Comparison of ENCODE assay signal across 17 cellular contexts in the genomic region with DNA sequence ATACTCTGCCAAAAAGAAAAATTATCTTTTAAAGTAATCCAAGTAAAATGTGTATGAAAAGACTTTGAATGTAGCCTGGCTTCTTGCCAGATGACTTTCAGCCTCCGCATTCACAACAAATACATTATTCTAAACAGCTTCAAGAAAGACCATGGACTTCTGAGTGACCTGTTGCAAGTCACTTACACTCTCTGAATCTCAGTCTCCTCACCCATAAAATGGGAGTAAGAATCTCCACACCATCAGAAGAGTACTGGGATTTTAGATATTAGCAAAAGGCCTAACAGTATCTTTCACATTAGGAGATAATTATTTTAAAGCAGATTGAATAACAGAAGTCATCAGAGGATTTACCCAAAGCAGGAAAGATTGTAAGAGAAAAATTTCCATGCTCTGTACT. TPM values are rescaled to one million over a fixed set of nuclear protein-coding genes. Genes with fewer than 3 reads are reported as not detected.
DNase-seq lines count a peak whose midpoint lies in the region; ATAC-seq and TF ChIP-seq lines count a peak whose summit lies in the region.
"Had no signal": no experiment of that assay in that cellular context is flagged by ENCODE, and none has a peak within 500 bp of the region (broad histone marks: within the 10 kb centered on the region; RNA-seq: fewer than 3 reads in every experiment).

No MANE protein-coding gene starts in this region.

- H3K36me3 ChIP-seq in GM23338 (ENCODE audit: insufficient read depth) (no peaks in the 10 kb centered on the region), mesendoderm (ENCODE audit: control insufficient read depth, insufficient read depth, low read length) (no peaks in the 10 kb centered on the region), parathyroid adenoma (ENCODE audit: control insufficient read depth, insufficient read depth, low read length) (no peaks in the 10 kb centered on the region)

- no peak for ATAC-seq in GM23338
- ATAC-seq in WTC11: no peak
- no peak for ATAC-seq in GM21526 (IDR thresholded peaks at IDR 0.05; ENCODE audit: low FRiP score, unreplicated experiment)

- H2BK15ac ChIP-seq in mesendoderm (replicated peaks; ENCODE audit: low read depth): no peak overlapping the region

- H3K27me3 ChIP-seq in GM23338 (ENCODE audit: insufficient read depth): no peaks in the 10 kb centered on the region
- H3K27me3 ChIP-seq in mesendoderm (ENCODE audit: insufficient read depth, low read length, poor library complexity): no peaks in the 10 kb centered on the region
- no peaks in the 10 kb centered on the region for H3K27me3 ChIP-seq in parathyroid adenoma (ENCODE audit: control insufficient read depth, insufficient read depth, low read length)

- H3K79me1 ChIP-seq in mesendoderm (ENCODE audit: low read length): no peaks in the 10 kb centered on the region

- no peak overlapping the region for H3K27ac ChIP-seq in GM23338 (ENCODE audit: low read depth)
- H3K27ac ChIP-seq in mesendoderm (ENCODE audit: low read depth, low read length): no peak overlapping the region
- H3K27ac ChIP-seq in parathyroid adenoma: peak overlapping the region; percentile 87
- H3K27ac ChIP-seq: RWPE1 had no signal

- no peak overlapping the region for H3K56ac ChIP-seq in mesendoderm (ENCODE audit: low read length)

- H4K8ac ChIP-seq in mesendoderm (ENCODE audit: low read depth, low read length): no peak overlapping the region

- peaks cover 13% of the 10 kb centered on the region for H3K4me1 ChIP-seq in GM23338 (ENCODE audit: insufficient read depth)
- peaks cover 5% of the 10 kb centered on the region for H3K4me1 ChIP-seq in mesendoderm (ENCODE audit: control insufficient read depth, low read depth, low read length)
- H3K4me1 ChIP-seq in parathyroid adenoma: peaks cover 6% of the 10 kb centered on the region

- H3K36me3 Mint-ChIP-seq in GM23338 (ENCODE audit: low read depth) (no peaks in the 10 kb centered on the region; the same call in 2 of the 3 replicates), WTC11 (no peaks in the 10 kb centered on the region)
- H3K36me3 Mint-ChIP-seq: IgD-negative memory B cell had no signal

- H4K20me1 ChIP-seq in GM23338 (replicated peaks; ENCODE audit: insufficient read depth): no peaks in the 10 kb centered on the region

- no peak overlapping the region for H2BK5ac ChIP-seq in mesendoderm (ENCODE audit: low read length)

- peak overlapping the region; percentile 85 for H3K4me3 Mint-ChIP-seq in GM23338
- H3K4me3 Mint-ChIP-seq in WTC11: peak overlapping the region; percentile 92; the same call in 1 of the 2 replicates

- POLR2A ChIA-PET in WTC11 (lab: Charles Lee): no interaction called here

- no peak overlapping the region for H2AFZ ChIP-seq in GM23338
- no peak overlapping the region for H2AFZ ChIP-seq in parathyroid adenoma

- H3K27ac Mint-ChIP-seq in GM23338 (no peak overlapping the region), WTC11 (no peak overlapping the region)
- H3K27ac Mint-ChIP-seq: CD14-positive monocyte, H9, IgD-negative memory B cell had no signal

- H3K9ac ChIP-seq in mesendoderm (ENCODE audit: low read length) (peak overlapping the region; percentile 63), parathyroid adenoma (no peak overlapping the region)

- no peak overlapping the region for H3K4ac ChIP-seq in mesendoderm (ENCODE audit: low read depth, low read length)

- H3K79me2 ChIP-seq in GM23338 (replicated peaks; ENCODE audit: insufficient read depth) (no peaks in the 10 kb centered on the region), mesendoderm (ENCODE audit: control insufficient read depth, insufficient read depth, low read length) (no peaks in the 10 kb centered on the region), parathyroid adenoma (no peaks in the 10 kb centered on the region)

- no peak overlapping the region for H4K5ac ChIP-seq in mesendoderm (ENCODE audit: low read length)

- H3K4me1 Mint-ChIP-seq in GM23338 (peaks cover 25% of the 10 kb centered on the region), WTC11 (peaks cover 38% of the 10 kb centered on the region)

- CTCF ChIA-PET in WTC11 (lab: Charles Lee): no interaction called here

- no peak overlapping the region for H2BK120ac ChIP-seq in mesendoderm (ENCODE audit: low read depth, low read length)

- no CpG with 5 or more reads among the region's 1 CpG for WGBS in mesendoderm (ENCODE audit: extremely low coverage, insufficient coverage, low lambda C conversion rate)

- H3K18ac ChIP-seq in mesendoderm (ENCODE audit: low read length): no peak overlapping the region

- TF ChIP-seq CTCF in GM23338 (conservative IDR thresholded peaks at IDR 0.05; ENCODE audit: low read depth in 2 of 2) (no peak), WTC11 (IDR thresholded peaks at IDR 0.05) (no peak), parathyroid adenoma (IDR thresholded peaks at IDR 0.05) (no peak)

- no peak overlapping the region for H3K23ac ChIP-seq in mesendoderm (ENCODE audit: low read length)

- 0 out of 2 replicates have a peak, but pooled peaks cover 3% of the 10 kb centered on the region for H3F3A ChIP-seq in GM23338 (replicated peaks; ENCODE audit: low read depth)

- H3K9me2 ChIP-seq in GM23338 (ENCODE audit: insufficient read depth): no peaks in the 10 kb centered on the region

- H3K4me2 ChIP-seq in GM23338 (peak overlapping the region; percentile 80; the same call in 1 of the 2 replicates), mesendoderm (ENCODE audit: low read length) (no peak overlapping the region), parathyroid adenoma (ENCODE audit: low read length) (no peak overlapping the region)

- H3K27me3 Mint-ChIP-seq in GM23338 (ENCODE audit: insufficient read depth, low read depth, poor library complexity): peaks cover 5% of the 10 kb centered on the region
- no peaks in the 10 kb centered on the region; the same call in 1 of the 2 replicates for H3K27me3 Mint-ChIP-seq in WTC11 (ENCODE audit: low read depth)

- H3K4me3 ChIP-seq in GM23338 (no peak overlapping the region), mesendoderm (ENCODE audit: low read length) (no peak overlapping the region), parathyroid adenoma (ENCODE audit: low read depth, low read length) (no peak overlapping the region)

- no peaks in the 10 kb centered on the region for H3K9me3 ChIP-seq in parathyroid adenoma (ENCODE audit: control insufficient read depth, low read length)

- H3K9me3 Mint-ChIP-seq in GM23338: no peaks in the 10 kb centered on the region
- no peaks in the 10 kb centered on the region for H3K9me3 Mint-ChIP-seq in WTC11
- H3K9me3 Mint-ChIP-seq: H9 had no signal

- DNase-seq in GM23338 (ENCODE audit: low spot score) (no peak), WTC11 (ENCODE audit: low spot score) (no peak), mesendoderm (no peak), 8988T (no peak)
- DNase-seq in effector CD4-positive, alpha-beta T cell: no peak
- DNase-seq in stimulated activated CD4-positive, alpha-beta T cell treated with anti-CD3 and anti-CD28 coated beads, Interleukin-15, amount 100 ng/mL, for 24 hours: no peak
- DNase-seq: ACHN, DMS79 treated with DMSO at 0.1 percent for 48 hours, H9, NCI-H1694 treated with DMSO at 0.1 percent for 48 hours, NCI-H2227 treated with DMSO at 0.1 percent for 48 hours, NCI-H510A treated with DMSO at 0.1 percent for 48 hours had no signal

- no peak overlapping the region for H2AK5ac ChIP-seq in mesendoderm (ENCODE audit: low read length)

TF ChIP-seq in GM23338, 12 proteins besides CTCF, POLR2A, EP300 and RAD21 (continues in another document):
- TF ChIP-seq EZH2 (IDR thresholded peaks at IDR 0.05; ENCODE audit: low read depth, unreplicated experiment) (no peak), NANOG (IDR thresholded peaks at IDR 0.05; ENCODE audit: borderline replicate concordance) (no peak), POLR2AphosphoS5 (IDR thresholded peaks at IDR 0.05; ENCODE audit: low read depth) (no peak), CREB1 (CRISPR knock-in tag; IDR thresholded peaks at IDR 0.05; ENCODE audit: low read depth) (no peak), ZNF331 (CRISPR knock-in tag; IDR thresholded peaks at IDR 0.05; ENCODE audit: low read depth) (no peak), ZNF114 (CRISPR knock-in tag; IDR thresholded peaks at IDR 0.05) (no peak)
- TF ChIP-seq, protein P1, sequence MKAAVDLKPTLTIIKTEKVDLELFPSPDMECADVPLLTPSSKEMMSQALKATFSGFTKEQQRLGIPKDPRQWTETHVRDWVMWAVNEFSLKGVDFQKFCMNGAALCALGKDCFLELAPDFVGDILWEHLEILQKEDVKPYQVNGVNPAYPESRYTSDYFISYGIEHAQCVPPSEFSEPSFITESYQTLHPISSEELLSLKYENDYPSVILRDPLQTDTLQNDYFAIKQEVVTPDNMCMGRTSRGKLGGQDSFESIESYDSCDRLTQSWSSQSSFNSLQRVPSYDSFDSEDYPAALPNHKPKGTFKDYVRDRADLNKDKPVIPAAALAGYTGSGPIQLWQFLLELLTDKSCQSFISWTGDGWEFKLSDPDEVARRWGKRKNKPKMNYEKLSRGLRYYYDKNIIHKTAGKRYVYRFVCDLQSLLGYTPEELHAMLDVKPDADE (IDR thresholded peaks at IDR 0.05): no peak

TF ChIP-seq in WTC11, 78 proteins besides CTCF, POLR2A, EP300 and RAD21:
- TF ChIP-seq FOXJ3 (CRISPR knock-in tag; IDR thresholded peaks at IDR 0.05; ENCODE audit: borderline replicate concordance) (no peak), CBFB (CRISPR knock-in tag; IDR thresholded peaks at IDR 0.05; ENCODE audit: low read depth) (no peak)

RNA-seq across cellular contexts. Expression of a gene that starts 2.4 kb away (rescaled TPM):
- total RNA-seq in GM23338 (2014; rRNA removed; shearing (Covaris generic)): 3.2 and 3.7 TPM in 2 replicates
- polyA plus RNA-seq in GM23338 (2016; fragmentation: Nextera tagmentation; extraction: Ambion mirVana): 1.0 and 1.2 TPM in 2 replicates
- 3.2 to 4.4 TPM (median 3.8 TPM) in 3 replicates for total RNA-seq in WTC11 (2021)
- 1.3 TPM for polyA plus RNA-seq in mesendoderm (2013, experiment 1 of 2)
- polyA plus RNA-seq in mesendoderm (2013, experiment 2 of 2): 1.1 TPM
- polyA plus RNA-seq: CD14-positive monocyte, IgD-negative memory B cell had no signal
